In the genomic region with DNA sequence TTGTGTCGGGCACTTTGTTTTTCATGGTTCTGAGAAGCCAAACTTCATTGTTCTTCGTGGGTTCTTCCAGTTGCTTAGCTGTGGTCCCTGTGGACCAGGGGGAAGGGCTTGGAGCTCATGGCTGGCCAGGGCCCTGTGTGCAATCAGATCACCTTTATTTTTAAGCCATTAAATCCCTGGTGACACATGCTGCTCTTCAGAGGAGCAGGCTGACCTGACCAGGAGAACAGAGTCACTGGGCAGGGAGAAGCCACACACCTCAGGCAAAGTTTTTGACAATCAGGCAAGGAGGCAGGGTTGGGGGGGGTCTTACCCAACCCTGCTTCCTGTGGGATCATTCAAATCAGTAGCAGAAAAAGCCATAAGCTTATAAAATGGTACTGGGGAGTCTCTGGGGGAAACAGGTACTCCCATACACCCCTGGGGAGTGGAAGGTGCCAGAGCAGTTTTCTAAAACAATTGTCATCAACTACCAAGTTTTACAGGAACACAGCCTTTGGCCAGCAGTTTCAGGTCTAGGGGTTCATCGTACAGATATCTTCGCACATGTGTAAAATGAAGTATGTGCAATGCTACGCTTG, we compare ENCODE assay signal across 15 cellular contexts. TPM values are rescaled to one million over a fixed set of nuclear protein-coding genes. Genes with fewer than 3 reads are reported as not detected.
A peak's percentile ranks its signal among the peaks of the same experiment; 100 is the strongest.
DNase-seq lines count a peak whose midpoint lies in the region; ATAC-seq and TF ChIP-seq lines count a peak whose summit lies in the region.
"Had no signal": no experiment of that assay in that cellular context is flagged by ENCODE, and none has a peak within 500 bp of the region (broad histone marks: within the 10 kb centered on the region; RNA-seq: fewer than 3 reads in every experiment).

No MANE protein-coding gene starts in this region.

- H3K27ac ChIP-seq in HEK293 (ENCODE audit: extremely low read depth, low read depth, low read length) (no peak overlapping the region), Panc1 (ENCODE audit: low read length) (peak overlapping the region; percentile 42; the same call in 1 of the 2 replicates), uterus (no peak overlapping the region), left ventricle myocardium inferior (replicated peaks) (no peak overlapping the region), mammary epithelial cell (ENCODE audit: insufficient read depth, low read depth, low read length) (no peak overlapping the region)
- H3K27ac ChIP-seq: PC-9 had no signal

- 83% methylated on average over 4 of the region's 5 CpGs for WGBS in mammary epithelial cell (ENCODE audit: low coverage, missing lambda C conversion rate)

- no TSS peak for BruUV-seq in Panc1 (replicated peaks; lab: Mats Ljungman, UMichigan)
- no TSS peak for BruUV-seq in mammary epithelial cell (replicated peaks; lab: Mats Ljungman, UMichigan)

- no peaks in the 10 kb centered on the region for H3K9me3 Mint-ChIP-seq in nephron progenitor cell

- POLR2A ChIA-PET in HEK293 (lab: Yijun Ruan, JAX), result no interaction called here
- POLR2A ChIA-PET in Panc1 (lab: Charles Lee), result no interaction called here

- no peak overlapping the region for H3K4me3 Mint-ChIP-seq in nephron progenitor cell

- peak overlapping the region; percentile 83 for H3K27ac Mint-ChIP-seq in nephron progenitor cell

- CTCF ChIA-PET in HEK293 (lab: Yijun Ruan, JAX) (interaction anchor here (0.6 kb wide), 1 partner anchor 217 kb away, joined by 5 read pairs; no protein-coding TSS in a partner anchor), Panc1 (lab: Charles Lee) (no interaction called here), mammary epithelial cell (lab: Charles Lee; ENCODE audit: low non-redundant PET) (no interaction called here)

- no peaks in the 10 kb centered on the region for H3K27me3 ChIP-seq in Panc1 (ENCODE audit: control insufficient read depth, insufficient read depth, low read length)
- no peaks in the 10 kb centered on the region for H3K27me3 ChIP-seq in uterus
- H3K27me3 ChIP-seq in left ventricle myocardium inferior (ENCODE audit: low read depth), result peaks cover 14% of the 10 kb centered on the region
- H3K27me3 ChIP-seq in mammary epithelial cell (ENCODE audit: insufficient read depth, low read length), result no peaks in the 10 kb centered on the region
- H3K27me3 ChIP-seq: MG63 had no signal

- no peak for TF ChIP-seq POLR2A in uterus (IDR thresholded peaks at IDR 0.05)

- TF ChIP-seq CTCF in HEK293 (tag by site-specific recombination; IDR thresholded peaks at IDR 0.05) (no peak), Panc1 (IDR thresholded peaks at IDR 0.05) (no peak), nephron progenitor cell (IDR thresholded peaks at IDR 0.05) (no peak), uterus (IDR thresholded peaks at IDR 0.05) (no peak), left ventricle myocardium inferior (IDR thresholded peaks at IDR 0.05; ENCODE audit: borderline replicate concordance) (no peak), mammary epithelial cell (conservative IDR thresholded peaks at IDR 0.05 in 1 of 2, IDR thresholded peaks at IDR 0.05 in 1 of 2; ENCODE audit: extremely low read depth in 1 of 2, insufficient read depth in 1 of 2, low read depth in 1 of 2, low read length in 2 of 2) (no peak)

- H3K36me3 ChIP-seq in HEK293 (ENCODE audit: control insufficient read depth in 2 of 2, insufficient read depth in 1 of 2, low read length in 2 of 2) (no peaks in the 10 kb centered on the region), Panc1 (ENCODE audit: control insufficient read depth, insufficient read depth, low read length) (no peaks in the 10 kb centered on the region), uterus (no peaks in the 10 kb centered on the region), left ventricle myocardium inferior (no peaks in the 10 kb centered on the region), mammary epithelial cell (ENCODE audit: insufficient read depth, low read length) (no peaks in the 10 kb centered on the region)
- H3K36me3 ChIP-seq: MG63 had no signal

- dilution Hi-C loops in mammary epithelial cell (cut with HindIII; ENCODE audit: low sequenced_read_pairs), result no loop called here

- DNase-seq in Panc1 (ENCODE audit: low read depth, low spot score) (no peak), nephron progenitor cell (no peak), uterus (no peak), left ventricle myocardium inferior (no peak), mammary epithelial cell (no peak)
- DNase-seq: DND-41, MG63, NCI-H1105, NCI-H1694 treated with DMSO at 0.1 percent for 48 hours, NCI-H345, NCI-H526, PC-9 had no signal

- peaks cover 17% of the 10 kb centered on the region for H3K27me3 Mint-ChIP-seq in nephron progenitor cell (ENCODE audit: low read depth, poor library complexity)

- no peak overlapping the region for H3K9ac ChIP-seq in mammary epithelial cell (ENCODE audit: insufficient read depth, low read length)

- H3K36me3 Mint-ChIP-seq in nephron progenitor cell (ENCODE audit: low read depth), result no peaks in the 10 kb centered on the region

- no peak overlapping the region for H3K4me2 ChIP-seq in mammary epithelial cell (ENCODE audit: insufficient read depth, low read depth, low read length)
- H3K4me2 ChIP-seq: PC-9 had no signal

- no peaks in the 10 kb centered on the region for H3K79me2 ChIP-seq in mammary epithelial cell (ENCODE audit: insufficient read depth, low read length)

- H3K9me3 ChIP-seq in HEK293 (ENCODE audit: control insufficient read depth, insufficient read depth, low read depth, low read length), result no peaks in the 10 kb centered on the region
- H3K9me3 ChIP-seq in Panc1 (ENCODE audit: control insufficient read depth, insufficient read depth, low read depth, low read length), result no peaks in the 10 kb centered on the region
- no peaks in the 10 kb centered on the region for H3K9me3 ChIP-seq in uterus
- no peaks in the 10 kb centered on the region for H3K9me3 ChIP-seq in left ventricle myocardium inferior (replicated peaks)
- no peaks in the 10 kb centered on the region for H3K9me3 ChIP-seq in mammary epithelial cell (replicated peaks; ENCODE audit: insufficient read depth, low read length)
- H3K9me3 ChIP-seq: MG63 had no signal

- ATAC-seq in Panc1 (no peak), GM18520 (IDR thresholded peaks at IDR 0.05; ENCODE audit: unreplicated experiment) (no peak)
- ATAC-seq: Right ventricle myocardium inferior had no signal

- H3K4me1 ChIP-seq in HEK293 (ENCODE audit: control insufficient read depth, insufficient read depth, low read length) (no peaks in the 10 kb centered on the region), Panc1 (ENCODE audit: control insufficient read depth, insufficient read depth, low read length) (0 out of 2 replicates have a peak, but pooled peaks cover 6% of the 10 kb centered on the region), uterus (no peaks in the 10 kb centered on the region), left ventricle myocardium inferior (no peaks in the 10 kb centered on the region), mammary epithelial cell (ENCODE audit: insufficient read depth, low read length) (no peaks in the 10 kb centered on the region)

- H3K4me1 Mint-ChIP-seq in nephron progenitor cell, result peaks cover 10% of the 10 kb centered on the region

- in situ Hi-C loops in Panc1 (cut with HindIII; ENCODE audit: low pct_unique_long_range_greater_than_20kb, low sequenced_read_pairs) (no loop called here), mammary epithelial cell (cut with MboI; ENCODE audit: low sequenced_read_pairs in 2 of 2) (no loop called here)

- intact Hi-C loops in Panc1 (cut with micrococcal nuclease; ENCODE audit: unreplicated experiment) (no loop called here), uterus (cut with DNase I; ENCODE audit: low total_unique reads) (no loop called here), left ventricle myocardium inferior (cut with micrococcal nuclease) (no loop called here), mammary epithelial cell (cut with micrococcal nuclease) (no loop called here)

- no peak overlapping the region for H2AFZ ChIP-seq in mammary epithelial cell (ENCODE audit: low read depth, low read length)
- H2AFZ ChIP-seq: PC-9 had no signal

- no peak overlapping the region for H3K4me3 ChIP-seq in HEK293 (ENCODE audit: low read depth, low read length)
- H3K4me3 ChIP-seq in Panc1 (ENCODE audit: low read depth in 2 of 2, low read length in 2 of 2), result no peak overlapping the region
- no peak overlapping the region for H3K4me3 ChIP-seq in uterus
- H3K4me3 ChIP-seq in left ventricle myocardium inferior, result no peak overlapping the region
- H3K4me3 ChIP-seq in mammary epithelial cell (replicated peaks in 1 of 3; ENCODE audit: insufficient read depth in 1 of 3, low read depth in 2 of 3, low read length in 3 of 3), result no peak overlapping the region
- H3K4me3 ChIP-seq: MG63, PC-9 had no signal

- no peaks in the 10 kb centered on the region for H4K20me1 ChIP-seq in mammary epithelial cell (ENCODE audit: insufficient read depth, low read length)

TF ChIP-seq in HEK293, 187 proteins besides CTCF, POLR2A, EP300 and RAD21 (continues in another document):
- TF ChIP-seq ZNF366 (tag by site-specific recombination; conservative IDR thresholded peaks at IDR 0.05), result no peak

RNA-seq across cellular contexts. Expression of gene PREX1, which starts 37.0 kb away (rescaled TPM):
- total RNA-seq in Panc1 (2021; ENCODE audit: unreplicated experiment) (20.0 TPM), uterus (10 to 100 TPM in 2 of 4 donors, 1 to 10 TPM in 2; 3.6 to 19.7 (median 11.3) TPM), left ventricle myocardium inferior (11.2 TPM), mammary epithelial cell (under 1 TPM in 1 of 2 donors, not detected in 1; 0.17 TPM)
- polyA plus RNA-seq in Panc1 (2012; ENCODE audit: insufficient read length), result 18.5 TPM
- 0.06 TPM for polyA plus RNA-seq in mammary epithelial cell
- polyA minus RNA-seq in mammary epithelial cell, result not detected

RNA-seq across cellular contexts. Expression of gene ARFGEF2, which starts 56.7 kb away (rescaled TPM):
- total RNA-seq in Panc1 (2021; ENCODE audit: unreplicated experiment) (36.6 TPM), uterus (10 to 100 TPM; 22.0 to 33.7 (median 27.0) TPM), left ventricle myocardium inferior (45.1 TPM), mammary epithelial cell (10 to 100 TPM; 27.7 to 36.0 TPM)
- polyA plus RNA-seq in Panc1 (2012; ENCODE audit: insufficient read length), result 17.6 TPM
- 10.4 TPM for polyA plus RNA-seq in mammary epithelial cell
- polyA minus RNA-seq in mammary epithelial cell, result 48.7 TPM
